ENCODE assay signal across 4 cellular contexts in genomic region chr4:125505637-125506036, GRCh38.
"Had no signal": no experiment of that assay in that cellular context is flagged by ENCODE, and none has a peak within 500 bp of the region (broad histone marks: within the 10 kb centered on the region; RNA-seq: fewer than 3 reads in every experiment).

No MANE protein-coding gene starts in this region.

- DNase-seq: H9, HCEC 1CT, IMR-90 had no signal

- ATAC-seq: GM23338 had no signal

- H3K4me2 ChIP-seq: GM23338 had no signal

- H2AFZ ChIP-seq: GM23338 had no signal

- H3K4me3 ChIP-seq: GM23338 had no signal
